10 cellular contexts compared by ENCODE assay signal in genomic region chr4:7647932-7648812, GRCh38.
DNase-seq lines count a peak whose midpoint lies in the region; ATAC-seq and TF ChIP-seq lines count a peak whose summit lies in the region.
"Had no signal": no experiment of that assay in that cellular context is flagged by ENCODE, and none has a peak within 500 bp of the region (broad histone marks: within the 10 kb centered on the region; RNA-seq: fewer than 3 reads in every experiment).

No MANE protein-coding gene starts in this region.

- intact Hi-C loops in left cardiac atrium (cut with DNase I): no loop called here
- intact Hi-C loops in left ventricle myocardium inferior (cut with micrococcal nuclease): no loop called here
- intact Hi-C loops in left lung (cut with DNase I): no loop called here

- H3K27ac ChIP-seq in left ventricle myocardium inferior (replicated peaks): no peak overlapping the region
- peak overlapping the region in 1 of 2 donors; percentile 87 for H3K27ac ChIP-seq in left lung
- H3K27ac ChIP-seq in endodermal cell (ENCODE audit: low read depth, low read length): no peak overlapping the region

- no peak for DNase-seq in left cardiac atrium
- DNase-seq in left ventricle myocardium inferior: no peak
- DNase-seq in UCSD-AML1 (lab: John Stamatoyannopoulos, UW; ENCODE audit: unreplicated experiment): peak; percentile 84
- peak; percentile 77 to 83 for DNase-seq in left lung
- no peak for DNase-seq in NCI-H187 (lab: John Stamatoyannopoulos, UW)
- DNase-seq in NCI-H82 (lab: John Stamatoyannopoulos, UW): no peak
- no peak for DNase-seq in NCI-H2081 treated with DMSO at 0.1 percent for 48 hours (lab: John Stamatoyannopoulos, UW)
- DNase-seq in endodermal cell: no peak
- DNase-seq: CD4-positive, CD25-positive, alpha-beta regulatory T cell; MM.1S had no signal

- no peak overlapping the region for H3K4me3 ChIP-seq in left ventricle myocardium inferior
- no peak overlapping the region for H3K4me3 ChIP-seq in left lung
- no peak overlapping the region for H3K4me3 ChIP-seq in endodermal cell (ENCODE audit: low read length)

- WGBS in endodermal cell (ENCODE audit: insufficient coverage in 1 of 2, insufficient read length in 1 of 2), 2 experiments: 88 to 92% methylated on average over 10 to 21 of the region's 21 CpGs

- no peaks in the 10 kb centered on the region for H3K4me1 Mint-ChIP-seq in endodermal cell

- H3K36me3 Mint-ChIP-seq in endodermal cell (ENCODE audit: low read depth): no peaks in the 10 kb centered on the region
- H3K36me3 Mint-ChIP-seq: CD4-positive, CD25-positive, alpha-beta regulatory T cell had no signal

- H3K4me3 Mint-ChIP-seq in endodermal cell: no peak overlapping the region

- H3K9me3 ChIP-seq in left ventricle myocardium inferior (replicated peaks): peaks cover 8% of the 10 kb centered on the region
- H3K9me3 ChIP-seq in left lung: peaks cover 0 to 6% of the 10 kb centered on the region in 2 donors
- H3K9me3 ChIP-seq in endodermal cell (ENCODE audit: control insufficient read depth, low read length): peaks cover 5% of the 10 kb centered on the region

- H3K9ac ChIP-seq in endodermal cell (ENCODE audit: extremely low read depth, low read length, poor library complexity, severe bottlenecking): no peak overlapping the region

- no peak for TF ChIP-seq CTCF in left ventricle myocardium inferior (IDR thresholded peaks at IDR 0.05; ENCODE audit: borderline replicate concordance)
- no peak for TF ChIP-seq CTCF in left lung (IDR thresholded peaks at IDR 0.05)
- TF ChIP-seq CTCF in endodermal cell (conservative IDR thresholded peaks at IDR 0.05): no peak

- H3K27me3 Mint-ChIP-seq in endodermal cell (ENCODE audit: insufficient read depth): peaks cover 1% of the 10 kb centered on the region

- H3K27ac Mint-ChIP-seq in endodermal cell: no peak overlapping the region

- H3K27me3 ChIP-seq in left ventricle myocardium inferior (ENCODE audit: low read depth) (peaks cover 41% of the 10 kb centered on the region), left lung (peaks cover 0 to 10% of the 10 kb centered on the region in 2 donors), endodermal cell (ENCODE audit: control insufficient read depth, insufficient read depth, low read length, poor library complexity, severe bottlenecking) (no peaks in the 10 kb centered on the region)

- peak; percentile 43 to 66 for ATAC-seq in left cardiac atrium
- peak; percentile 71 for ATAC-seq in left lung

- H3K36me3 ChIP-seq in left ventricle myocardium inferior (no peaks in the 10 kb centered on the region), left lung (no peaks in the 10 kb centered on the region), endodermal cell (ENCODE audit: control insufficient read depth, insufficient read depth, low read length) (no peaks in the 10 kb centered on the region)

- H3K9me3 Mint-ChIP-seq in endodermal cell: peaks cover 9% of the 10 kb centered on the region

- H3K4me1 ChIP-seq in left ventricle myocardium inferior (no peaks in the 10 kb centered on the region), left lung (peaks cover 4 to 80% of the 10 kb centered on the region in 2 donors), endodermal cell (ENCODE audit: control insufficient read depth, insufficient read depth, low read length) (no peaks in the 10 kb centered on the region)

Comparison
In these comparisons a context has a peak if more than half of its experiments do, and no peak if none do; other contexts are left out.
1. DNase-seq: peak in UCSD-AML1 (single experiment) and left lung (2 of 2); none in left cardiac atrium (single experiment), left ventricle myocardium inferior (single experiment), NCI-H187 (0 of 2), NCI-H82 (single experiment), NCI-H2081 treated with DMSO at 0.1 percent for 48 hours (single experiment) and endodermal cell (single experiment).